16 cellular contexts compared by ENCODE assay signal in the genomic region with DNA sequence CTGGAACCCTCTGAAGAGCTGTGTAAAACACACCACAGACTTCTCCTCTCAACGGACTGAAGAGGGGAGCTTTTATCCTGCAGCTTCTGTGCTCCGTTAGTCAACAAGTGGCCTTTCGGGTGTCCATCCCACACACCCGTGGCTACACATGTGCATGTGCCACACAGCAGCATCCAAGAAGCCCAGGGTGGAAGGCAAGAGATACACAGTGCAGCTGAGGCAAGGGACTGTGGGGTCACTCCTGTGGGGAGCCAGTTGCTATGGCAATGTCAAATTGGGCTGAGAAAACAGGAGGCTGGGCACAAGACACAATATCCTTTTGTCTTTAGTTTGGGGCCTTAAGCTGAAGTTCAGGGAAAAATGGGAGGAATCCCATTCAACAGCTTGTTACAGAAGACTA. TPM values are rescaled to one million over a fixed set of nuclear protein-coding genes. Genes with fewer than 3 reads are reported as not detected.
A peak's percentile ranks its signal among the peaks of the same experiment; 100 is the strongest.
DNase-seq lines count a peak whose midpoint lies in the region; ATAC-seq, FAIRE-seq and TF ChIP-seq lines count a peak whose summit lies in the region.
"Had no signal": no experiment of that assay in that cellular context is flagged by ENCODE, and none has a peak within 500 bp of the region (broad histone marks: within the 10 kb centered on the region; RNA-seq: fewer than 3 reads in every experiment).

No MANE protein-coding gene starts in this region.

- no peak overlapping the region for H3K14ac ChIP-seq in trophoblast cell (ENCODE audit: low read length)

- peak overlapping the region in 1 of 2 experiments; percentile 67; a peak in 1 of 4 replicates for H3K9ac ChIP-seq in K562 (ENCODE audit: insufficient read depth in 1 of 2, low read depth in 2 of 2, low read length in 2 of 2)
- H3K9ac ChIP-seq in trophoblast cell (ENCODE audit: low read length): no peak overlapping the region
- H3K9ac ChIP-seq: BLaER1, GM23248 had no signal

- H3K79me1 ChIP-seq in trophoblast cell (ENCODE audit: low read length): peaks cover 4% of the 10 kb centered on the region

- H3K23ac ChIP-seq in trophoblast cell (ENCODE audit: low read length): no peak overlapping the region

- no peak for FAIRE-seq in K562 (lab: Jason Lieb, UNC)

- H3K36me3 ChIP-seq in K562 (ENCODE audit: control insufficient read depth, insufficient read depth, low read length): peaks cover 57% of the 10 kb centered on the region; the same call in 2 of the 3 replicates
- H3K36me3 ChIP-seq in trophoblast cell (ENCODE audit: control insufficient read depth in 1 of 2, insufficient read depth in 2 of 2, low read length in 2 of 2): peaks cover 0 to 2% of the 10 kb centered on the region in 2 experiments

- ATAC-seq in right cardiac atrium (peak; percentile 26 to 40), Right ventricle myocardium superior (ENCODE audit: poor library complexity) (no peak), K562 (peak; percentile 40), GM21447 (IDR thresholded peaks at IDR 0.05; ENCODE audit: unreplicated experiment) (no peak)

- no peak overlapping the region for H2AFZ ChIP-seq in K562 (ENCODE audit: low read depth, low read length)
- H2AFZ ChIP-seq in trophoblast cell (ENCODE audit: insufficient read depth, low read length, poor library complexity): no peak overlapping the region
- H2AFZ ChIP-seq: GM23248 had no signal

- POLR2A ChIA-PET in K562 (lab: Yijun Ruan, JAX): interaction anchor here (0.9 to 1.8 kb wide), 3 partner anchors 11 to 182 kb away, joined by 3 to 7 read pairs (median 4); no protein-coding TSS in a partner anchor

- H3K79me2 ChIP-seq in K562 (ENCODE audit: control insufficient read depth, insufficient read depth, low read length) (peaks cover 74% of the 10 kb centered on the region), trophoblast cell (ENCODE audit: control insufficient read depth, insufficient read depth, low read length, poor library complexity) (peaks cover 2% of the 10 kb centered on the region)

- H4K91ac ChIP-seq in trophoblast cell (ENCODE audit: low read depth, low read length): no peak overlapping the region

- no peak for TF ChIP-seq CTCF in K562 (IDR thresholded peaks at IDR 0.05 in 2 of 3, conservative IDR thresholded peaks at IDR 0.05 in 1 of 3; ENCODE audit: insufficient read depth in 2 of 3, low read depth in 1 of 3, low read length in 3 of 3)

- H3K27me3 ChIP-seq in right cardiac atrium (ENCODE audit: control insufficient read depth, insufficient read depth) (no peaks in the 10 kb centered on the region), K562 (ENCODE audit: control insufficient read depth in 2 of 2, insufficient read depth in 2 of 2, low read length in 2 of 2) (no peaks in the 10 kb centered on the region), trophoblast cell (ENCODE audit: insufficient read depth, low read length) (no peaks in the 10 kb centered on the region)
- H3K27me3 ChIP-seq: BLaER1 had no signal

- in situ Hi-C loops in K562 (cut with MboI): loop anchor here (5.0 kb wide), 1 partner anchor 181 kb away; no protein-coding TSS in a partner anchor

- TF ChIP-seq RAD21 in K562 (CRISPR knock-in tag; conservative IDR thresholded peaks at IDR 0.05 in 1 of 2, IDR thresholded peaks at IDR 0.05 in 1 of 2): no peak

- H3K4me1 ChIP-seq in right cardiac atrium (ENCODE audit: control insufficient read depth, insufficient read depth, low read length) (no peaks in the 10 kb centered on the region), K562 (replicated peaks in 1 of 2; ENCODE audit: control insufficient read depth in 2 of 2, insufficient read depth in 2 of 2, low read length in 2 of 2) (peaks cover 0 to 12% of the 10 kb centered on the region in 2 experiments; a peak in 2 of 5 replicates), trophoblast cell (ENCODE audit: control insufficient read depth in 1 of 2, insufficient read depth in 2 of 2, low read length in 2 of 2) (no peaks in the 10 kb centered on the region)

- no peaks in the 10 kb centered on the region for H3K9me1 ChIP-seq in K562 (ENCODE audit: control insufficient read depth, insufficient read depth, low read length)

- H3K4ac ChIP-seq in trophoblast cell (ENCODE audit: low read depth, low read length): no peak overlapping the region

- no peak for TF ChIP-seq POLR2A in K562 (conservative IDR thresholded peaks at IDR 0.05)

- H2BK5ac ChIP-seq in trophoblast cell (ENCODE audit: low read depth, low read length, poor library complexity): no peak overlapping the region

- H3K4me2 ChIP-seq in K562 (ENCODE audit: insufficient read depth, low read length) (no peak overlapping the region), trophoblast cell (ENCODE audit: low read length) (no peak overlapping the region)
- H3K4me2 ChIP-seq: BLaER1 had no signal

- no peak for DNase-seq in right cardiac atrium
- no peak for DNase-seq in Right ventricle myocardium superior
- no peak for DNase-seq in K562 (ENCODE audit: extremely low read depth in 1 of 4, low spot score in 3 of 4)
- DNase-seq in trophoblast cell: no peak
- DNase-seq in RKO (ENCODE audit: low spot score): no peak
- no peak for DNase-seq in activated effector memory CD4-positive, alpha-beta T cell treated with Interleukin-2 at 50 U/mL for 16 hours
- no peak for DNase-seq in NCI-H446 treated with DMSO at 0.1 percent for 48 hours (lab: John Stamatoyannopoulos, UW)
- DNase-seq: 8988T; AML-193; Caco-2; CD8-positive, alpha-beta memory T cell; GF-D8; GM23248; H7 had no signal

- no peaks in the 10 kb centered on the region for H3K9me3 ChIP-seq in right cardiac atrium (ENCODE audit: control insufficient read depth, low read length)
- no peaks in the 10 kb centered on the region for H3K9me3 ChIP-seq in K562 (replicated peaks; ENCODE audit: control insufficient read depth, insufficient read depth, low read depth, low read length)
- no peaks in the 10 kb centered on the region for H3K9me3 ChIP-seq in trophoblast cell (ENCODE audit: insufficient read depth, low read depth, low read length)
- H3K9me3 ChIP-seq: BLaER1, Caco-2 had no signal

- H4K12ac ChIP-seq in trophoblast cell (ENCODE audit: low read depth, low read length): no peak overlapping the region

- TF ChIP-seq EP300 in K562 (IDR thresholded peaks at IDR 0.05; ENCODE audit: low read length): no peak

- H4K20me1 ChIP-seq in K562 (replicated peaks; ENCODE audit: control insufficient read depth, insufficient read depth, low read length): no peaks in the 10 kb centered on the region
- H4K20me1 ChIP-seq: BLaER1 had no signal

- no peak overlapping the region for H3K18ac ChIP-seq in trophoblast cell (ENCODE audit: low read length)

- H4K8ac ChIP-seq in trophoblast cell (ENCODE audit: low read depth, low read length): no peak overlapping the region

- H3K4me3 ChIP-seq in right cardiac atrium (ENCODE audit: low read length): no peak overlapping the region
- no peak overlapping the region for H3K4me3 ChIP-seq in K562
- H3K4me3 ChIP-seq in trophoblast cell (ENCODE audit: low read depth, low read length): no peak overlapping the region
- H3K4me3 ChIP-seq: BLaER1, GM23248 had no signal

- intact Hi-C loops in right cardiac atrium (cut with DNase I) (loop anchor here in 1 of 4 donors (5.0 kb wide), 1 partner anchor 181 kb away; no protein-coding TSS in a partner anchor), Right ventricle myocardium superior (cut with DNase I) (loop anchor here (10.0 kb wide), 1 partner anchor 434 kb away; no protein-coding TSS in a partner anchor), K562 (cut with micrococcal nuclease) (loop anchor here (5.0 kb wide), 1 partner anchor 166 kb away; no protein-coding TSS in a partner anchor)

- H2BK12ac ChIP-seq in trophoblast cell (ENCODE audit: low read length): peak overlapping the region; percentile 3

- WGBS in right cardiac atrium: 80% methylated on average over 4 of the region's 4 CpGs
- 69% methylated on average over 4 of the region's 4 CpGs for WGBS in K562 (ENCODE audit: insufficient coverage, low coverage, missing lambda C conversion rate)
- WGBS in trophoblast cell (ENCODE audit: extremely low coverage, insufficient coverage, insufficient read length): no CpG with 5 or more reads among the region's 4 CpGs

- BruUV-seq in K562 (replicated peaks; lab: Mats Ljungman, UMichigan): no TSS peak

- H3K27ac ChIP-seq in right cardiac atrium (ENCODE audit: low read length) (no peak overlapping the region), K562 (ENCODE audit: extremely low read depth, low read depth, low read length) (no peak overlapping the region), trophoblast cell (ENCODE audit: low read depth, low read length) (no peak overlapping the region)
- H3K27ac ChIP-seq: BLaER1, GM23248 had no signal

- H2BK120ac ChIP-seq in trophoblast cell (ENCODE audit: insufficient read depth, low read length, poor library complexity): no peak overlapping the region

- CTCF ChIA-PET in K562 (lab: Yijun Ruan, JAX; ENCODE audit: low intra/inter-chr PET ratio): interaction anchor here (1.5 to 3.3 kb wide), 3 partner anchors 183 to 592 kb away, joined by 3 to 34 read pairs (median 4); no protein-coding TSS in a partner anchor

- peak overlapping the region; percentile 65 for H2AK5ac ChIP-seq in trophoblast cell (ENCODE audit: low read length)

RNA-seq across cellular contexts. Expression of a gene that starts 28.7 kb away (rescaled TPM):
- total RNA-seq in right cardiac atrium (10 to 100 TPM; 16.2 to 26.6 (median 20.8) TPM), Right ventricle myocardium superior (15.6 TPM), K562 (2014; rRNA removed) (115 TPM in 2 replicates), K562 (2014; rRNA removed; fragmentation: Illumina TruSeq; extraction: Trizol) (106 and 114 TPM in 2 replicates), K562 (2015; rRNA removed; fragmentation: Illumina TruSeq; extraction: Trizol) (98.1 and 105 TPM in 2 replicates), K562 (2021) (152 and 158 TPM in 2 replicates)
- polyA plus RNA-seq in right cardiac atrium (6.7 TPM), K562 (2011; rRNA removed) (258 and 270 TPM in 2 replicates), K562 (2014; fragmentation: Illumina TruSeq; extraction: Trizol) (113 and 136 TPM in 2 replicates), K562 (2014; fragmentation: Nextera tagmentation; extraction: Ambion mirVana) (10 to 100 TPM; 47.4 to 53.0 TPM), K562 (2014; rRNA removed) (98.9 and 105 TPM in 2 replicates)
- 210 and 255 TPM in 2 replicates for total RNA-seq in K562 (2011; cell fraction: chromatin; rRNA removed; ENCODE audit: low replicate concordance)
- 116 and 127 TPM in 2 replicates for total RNA-seq in K562 (2011; cell fraction: nucleolus; rRNA removed)
- 147 and 162 TPM in 2 replicates for total RNA-seq in K562 (2011; cell fraction: nucleoplasm; rRNA removed)
- polyA plus RNA-seq in K562 (2011; cell fraction: cytosol; rRNA removed): 98.2 and 133 TPM in 2 replicates
- 136 and 256 TPM in 2 replicates for polyA plus RNA-seq in K562 (2011; cell fraction: nucleus; rRNA removed)
- 103 and 113 TPM in 2 replicates for polyA plus RNA-seq in K562 (2012)
- 409 and 471 TPM in 2 replicates for polyA minus RNA-seq in K562 (2011; rRNA and poly(A)+ RNA removed)
- polyA minus RNA-seq in K562 (2011; cell fraction: cytosol; rRNA and poly(A)+ RNA removed): 218 and 242 TPM in 2 replicates
- polyA minus RNA-seq in K562 (2011; cell fraction: nucleus; rRNA and poly(A)+ RNA removed): 195 and 518 TPM in 2 replicates
- 234 and 252 TPM in 2 replicates for polyA plus RNA-seq in trophoblast cell (2013)

RNA-seq across cellular contexts. Expression of a gene that starts 36.5 kb away (rescaled TPM):
- total RNA-seq in right cardiac atrium (1 to 10 TPM in 3 of 4 donors, under 1 TPM in 1; 0.66 to 1.7 (median 1.0) TPM), Right ventricle myocardium superior (0.11 TPM), K562 (2014; rRNA removed) (6.6 and 7.8 TPM in 2 replicates), K562 (2014; rRNA removed; fragmentation: Illumina TruSeq; extraction: Trizol) (6.9 and 7.8 TPM in 2 replicates), K562 (2015; rRNA removed; fragmentation: Illumina TruSeq; extraction: Trizol) (6.3 and 7.5 TPM in 2 replicates), K562 (2021) (6.3 and 6.8 TPM in 2 replicates)
- polyA plus RNA-seq in right cardiac atrium (0.43 TPM), K562 (2011; rRNA removed) (4.7 and 10.1 TPM in 2 replicates), K562 (2014; fragmentation: Illumina TruSeq; extraction: Trizol) (8.5 and 9.8 TPM in 2 replicates), K562 (2014; fragmentation: Nextera tagmentation; extraction: Ambion mirVana) (10 to 100 TPM in 1 of 2 experiments, 1 to 10 TPM in 1; 8.3 to 10.1 TPM), K562 (2014; rRNA removed) (5.5 TPM in 2 replicates)
- 8.4 and 9.7 TPM in 2 replicates for total RNA-seq in K562 (2011; cell fraction: chromatin; rRNA removed; ENCODE audit: low replicate concordance)
- 4.3 TPM in 2 replicates for total RNA-seq in K562 (2011; cell fraction: nucleolus; rRNA removed)
- total RNA-seq in K562 (2011; cell fraction: nucleoplasm; rRNA removed): 3.1 and 4.9 TPM in 2 replicates
- polyA plus RNA-seq in K562 (2011; cell fraction: cytosol; rRNA removed): 3.6 and 10.6 TPM in 2 replicates
- 4.4 and 8.6 TPM in 2 replicates for polyA plus RNA-seq in K562 (2011; cell fraction: nucleus; rRNA removed)
- 8.6 and 9.6 TPM in 2 replicates for polyA plus RNA-seq in K562 (2012)
- 4.2 and 7.3 TPM in 2 replicates for polyA minus RNA-seq in K562 (2011; rRNA and poly(A)+ RNA removed)
- polyA minus RNA-seq in K562 (2011; cell fraction: cytosol; rRNA and poly(A)+ RNA removed): 0.91 and 3.4 TPM in 2 replicates
- 2.3 and 2.4 TPM in 2 replicates for polyA minus RNA-seq in K562 (2011; cell fraction: nucleus; rRNA and poly(A)+ RNA removed)
- polyA plus RNA-seq in trophoblast cell (2013): 0.67 and 0.74 TPM in 2 replicates
- total RNA-seq: CD8-positive, alpha-beta memory T cell; GM23248; H7 had no signal
- polyA plus RNA-seq: CD8-positive, alpha-beta memory T cell; GM23248 had no signal

RNA-seq across cellular contexts. Expression of a gene that starts 58.3 kb away (rescaled TPM):
- not detected for total RNA-seq in right cardiac atrium
- not detected for polyA plus RNA-seq in right cardiac atrium
- not detected for total RNA-seq in Right ventricle myocardium superior
- not detected in 2 replicates for total RNA-seq in K562 (2011; cell fraction: chromatin; rRNA removed; ENCODE audit: low replicate concordance)
- total RNA-seq in K562 (2011; cell fraction: nucleolus; rRNA removed): not detected in 2 replicates
- not detected in 2 replicates for total RNA-seq in K562 (2011; cell fraction: nucleoplasm; rRNA removed)
- total RNA-seq in K562 (2014; rRNA removed): not detected in 2 replicates
- not detected in 2 replicates for total RNA-seq in K562 (2014; rRNA removed; fragmentation: Illumina TruSeq; extraction: Trizol)
- total RNA-seq in K562 (2015; rRNA removed; fragmentation: Illumina TruSeq; extraction: Trizol): not detected in 2 replicates
- not detected in 2 replicates for total RNA-seq in K562 (2021)
- polyA plus RNA-seq in K562 (2011; rRNA removed): not detected in 2 replicates
- polyA plus RNA-seq in K562 (2011; cell fraction: cytosol; rRNA removed): not detected in 2 replicates
- polyA plus RNA-seq in K562 (2011; cell fraction: nucleus; rRNA removed): not detected in 2 replicates
- polyA plus RNA-seq in K562 (2012): not detected in 2 replicates
- polyA plus RNA-seq in K562 (2014; fragmentation: Illumina TruSeq; extraction: Trizol): not detected in 2 replicates
- polyA plus RNA-seq in K562 (2014; fragmentation: Nextera tagmentation; extraction: Ambion mirVana): not detected
- not detected in 2 replicates for polyA plus RNA-seq in K562 (2014; rRNA removed)
- polyA minus RNA-seq in K562 (2011; rRNA and poly(A)+ RNA removed): not detected in 2 replicates
- polyA minus RNA-seq in K562 (2011; cell fraction: cytosol; rRNA and poly(A)+ RNA removed): not detected in 2 replicates
- polyA minus RNA-seq in K562 (2011; cell fraction: nucleus; rRNA and poly(A)+ RNA removed): not detected in 2 replicates
- 0.07 and 0.14 TPM in 2 replicates for polyA plus RNA-seq in trophoblast cell (2013)
- total RNA-seq: Caco-2; CD8-positive, alpha-beta memory T cell; GM23248; H7 had no signal
- polyA plus RNA-seq: CD8-positive, alpha-beta memory T cell; GM23248 had no signal

Comparison
In these comparisons a context has a peak if more than half of its experiments do, and no peak if none do; other contexts are left out.
1. ATAC-seq: peak in right cardiac atrium (2 of 2) and K562 (single experiment); none in Right ventricle myocardium superior (single experiment) and GM21447 (single experiment).